Comparison of ENCODE assay signal across 1 cellular context in the genomic region with DNA sequence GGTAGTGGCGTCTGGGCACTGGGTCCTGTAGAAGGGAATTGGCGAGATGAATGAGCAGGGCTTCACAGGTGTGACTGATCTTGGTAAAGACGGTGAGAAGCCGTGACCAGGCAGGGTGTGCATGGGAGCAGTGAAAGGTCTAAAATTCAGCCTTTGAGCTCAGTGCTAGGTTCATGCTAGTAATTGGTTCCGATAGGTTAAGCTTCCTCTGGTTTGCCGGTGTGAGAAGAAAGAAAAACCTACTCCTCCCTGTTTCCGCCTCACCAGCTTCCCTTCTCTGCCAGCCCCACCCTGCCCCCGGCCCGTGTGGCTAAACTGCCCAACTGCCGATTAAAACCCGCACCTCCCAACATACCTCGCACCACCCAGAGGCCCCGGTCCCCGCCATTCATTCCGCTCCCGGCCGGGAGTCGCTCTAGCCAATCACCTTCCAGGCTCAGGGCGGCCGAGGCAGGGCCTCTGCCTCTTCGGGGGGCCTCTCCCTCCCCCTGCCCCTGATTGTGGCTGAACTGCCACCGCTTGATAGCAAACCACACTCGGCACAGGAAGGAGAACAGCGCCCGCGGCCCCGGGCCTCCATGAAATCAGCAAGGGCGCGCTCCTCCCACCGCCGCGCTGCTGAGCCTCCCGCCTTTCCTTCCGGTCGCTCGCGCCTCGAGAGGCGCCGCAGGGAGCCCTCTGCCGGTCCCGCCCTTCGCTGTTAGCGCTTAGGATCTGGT.
TF ChIP-seq lines count a peak whose summit lies in the region.

No MANE protein-coding gene starts in this region.

TF ChIP-seq in GM12878, 131 proteins besides CTCF, POLR2A, EP300 and RAD21 (continued from another document and continues in another):
- no peak for TF ChIP-seq CEBPZ (IDR thresholded peaks at IDR 0.05; ENCODE audit: low read depth, low read length)
- no peak for TF ChIP-seq SRF (IDR thresholded peaks at IDR 0.05; ENCODE audit: low read depth in 2 of 2, low read length in 2 of 2)
- TF ChIP-seq CHD2 (IDR thresholded peaks at IDR 0.05; ENCODE audit: borderline replicate concordance, low read depth, low read length) = no peak
- TF ChIP-seq SMARCA5 (IDR thresholded peaks at IDR 0.05) = no peak; the same call in 1 of the 2 replicates
- TF ChIP-seq POU2F2 (IDR thresholded peaks at IDR 0.05; ENCODE audit: borderline replicate concordance, low read depth, low read length) = peak; percentile 54; the same call in 2 of the 3 replicates
- no peak for TF ChIP-seq ZNF217 (IDR thresholded peaks at IDR 0.05)
- no peak for TF ChIP-seq ZNF207 (IDR thresholded peaks at IDR 0.05; ENCODE audit: borderline replicate concordance)
- TF ChIP-seq MTA3 (IDR thresholded peaks at IDR 0.05; ENCODE audit: borderline replicate concordance, low read length) = no peak
- peak; percentile 55; the same call in 1 of the 2 replicates for TF ChIP-seq EED (IDR thresholded peaks at IDR 0.05; ENCODE audit: low read depth)
- no peak for TF ChIP-seq SP1 (IDR thresholded peaks at IDR 0.05; ENCODE audit: low read depth, low read length)
- no peak for TF ChIP-seq HSF1 (IDR thresholded peaks at IDR 0.05; ENCODE audit: low read depth, low read length)
- no peak for TF ChIP-seq RFX5 (IDR thresholded peaks at IDR 0.05; ENCODE audit: low read depth, low read length)
- no peak for TF ChIP-seq ZBTB11 (CRISPR knock-in tag; IDR thresholded peaks at IDR 0.05)
- TF ChIP-seq YY1 (IDR thresholded peaks at IDR 0.05; ENCODE audit: low read depth, low read length) = peak; percentile 87
- TF ChIP-seq BMI1 (IDR thresholded peaks at IDR 0.05; ENCODE audit: borderline replicate concordance) = no peak
- TF ChIP-seq ESRRA (IDR thresholded peaks at IDR 0.05; ENCODE audit: low read length) = no peak
- no peak for TF ChIP-seq ATF7 (IDR thresholded peaks at IDR 0.05; ENCODE audit: low read depth)
- peak; percentile 28; the same call in 1 of the 2 replicates for TF ChIP-seq ZBED1 (IDR thresholded peaks at IDR 0.05; ENCODE audit: borderline replicate concordance)
- TF ChIP-seq TBL1XR1 (IDR thresholded peaks at IDR 0.05; ENCODE audit: low read depth, low read length) = no peak
- peak; percentile 47; the same call in 1 of the 2 replicates for TF ChIP-seq CREB1 (IDR thresholded peaks at IDR 0.05; ENCODE audit: low read depth)
- peak; percentile 69; the same call in 1 of the 2 replicates for TF ChIP-seq TAF1 (IDR thresholded peaks at IDR 0.05; ENCODE audit: borderline replicate concordance, low read depth, low read length)
- TF ChIP-seq NBN (IDR thresholded peaks at IDR 0.05) = peak; percentile 60; the same call in 1 of the 2 replicates
- 0 out of 2 replicates have a peak, but pooled peaks have one; percentile 23 for TF ChIP-seq REST (IDR thresholded peaks at IDR 0.05; ENCODE audit: low read depth, low read length)
- TF ChIP-seq, protein P1, sequence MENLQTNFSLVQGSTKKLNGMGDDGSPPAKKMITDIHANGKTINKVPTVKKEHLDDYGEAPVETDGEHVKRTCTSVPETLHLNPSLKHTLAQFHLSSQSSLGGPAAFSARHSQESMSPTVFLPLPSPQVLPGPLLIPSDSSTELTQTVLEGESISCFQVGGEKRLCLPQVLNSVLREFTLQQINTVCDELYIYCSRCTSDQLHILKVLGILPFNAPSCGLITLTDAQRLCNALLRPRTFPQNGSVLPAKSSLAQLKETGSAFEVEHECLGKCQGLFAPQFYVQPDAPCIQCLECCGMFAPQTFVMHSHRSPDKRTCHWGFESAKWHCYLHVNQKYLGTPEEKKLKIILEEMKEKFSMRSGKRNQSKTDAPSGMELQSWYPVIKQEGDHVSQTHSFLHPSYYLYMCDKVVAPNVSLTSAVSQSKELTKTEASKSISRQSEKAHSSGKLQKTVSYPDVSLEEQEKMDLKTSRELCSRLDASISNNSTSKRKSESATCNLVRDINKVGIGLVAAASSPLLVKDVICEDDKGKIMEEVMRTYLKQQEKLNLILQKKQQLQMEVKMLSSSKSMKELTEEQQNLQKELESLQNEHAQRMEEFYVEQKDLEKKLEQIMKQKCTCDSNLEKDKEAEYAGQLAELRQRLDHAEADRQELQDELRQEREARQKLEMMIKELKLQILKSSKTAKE (IDR thresholded peaks at IDR 0.05; ENCODE audit: low read depth, poor library complexity, severe bottlenecking) = peak; percentile 16
- TF ChIP-seq LARP7 (IDR thresholded peaks at IDR 0.05) = peak; percentile 63; the same call in 1 of the 2 replicates
- TF ChIP-seq IRF4 (IDR thresholded peaks at IDR 0.05; ENCODE audit: low read depth, low read length) = 0 out of 2 replicates have a peak, but pooled peaks have one; percentile 7
- no peak for TF ChIP-seq KDM1A (IDR thresholded peaks at IDR 0.05; ENCODE audit: borderline replicate concordance)
- TF ChIP-seq PAX5 (IDR thresholded peaks at IDR 0.05; ENCODE audit: borderline replicate concordance, low read depth, low read length) = no peak
- no peak for TF ChIP-seq KAT2A (conservative IDR thresholded peaks at IDR 0.05; ENCODE audit: control insufficient read depth, low read depth, low read length)
- TF ChIP-seq NRF1 (conservative IDR thresholded peaks at IDR 0.05; ENCODE audit: low read depth, low read length) = no peak
- peak; percentile 32 for TF ChIP-seq BCL3 (IDR thresholded peaks at IDR 0.05; ENCODE audit: borderline replicate concordance, insufficient read depth, low read depth, low read length, poor library complexity, severe bottlenecking)
- TF ChIP-seq, protein P2, sequence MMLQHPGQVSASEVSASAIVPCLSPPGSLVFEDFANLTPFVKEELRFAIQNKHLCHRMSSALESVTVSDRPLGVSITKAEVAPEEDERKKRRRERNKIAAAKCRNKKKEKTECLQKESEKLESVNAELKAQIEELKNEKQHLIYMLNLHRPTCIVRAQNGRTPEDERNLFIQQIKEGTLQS (IDR thresholded peaks at IDR 0.05; ENCODE audit: borderline replicate concordance, extremely low read depth, low read depth, low read length) = no peak
- TF ChIP-seq, protein P3, sequence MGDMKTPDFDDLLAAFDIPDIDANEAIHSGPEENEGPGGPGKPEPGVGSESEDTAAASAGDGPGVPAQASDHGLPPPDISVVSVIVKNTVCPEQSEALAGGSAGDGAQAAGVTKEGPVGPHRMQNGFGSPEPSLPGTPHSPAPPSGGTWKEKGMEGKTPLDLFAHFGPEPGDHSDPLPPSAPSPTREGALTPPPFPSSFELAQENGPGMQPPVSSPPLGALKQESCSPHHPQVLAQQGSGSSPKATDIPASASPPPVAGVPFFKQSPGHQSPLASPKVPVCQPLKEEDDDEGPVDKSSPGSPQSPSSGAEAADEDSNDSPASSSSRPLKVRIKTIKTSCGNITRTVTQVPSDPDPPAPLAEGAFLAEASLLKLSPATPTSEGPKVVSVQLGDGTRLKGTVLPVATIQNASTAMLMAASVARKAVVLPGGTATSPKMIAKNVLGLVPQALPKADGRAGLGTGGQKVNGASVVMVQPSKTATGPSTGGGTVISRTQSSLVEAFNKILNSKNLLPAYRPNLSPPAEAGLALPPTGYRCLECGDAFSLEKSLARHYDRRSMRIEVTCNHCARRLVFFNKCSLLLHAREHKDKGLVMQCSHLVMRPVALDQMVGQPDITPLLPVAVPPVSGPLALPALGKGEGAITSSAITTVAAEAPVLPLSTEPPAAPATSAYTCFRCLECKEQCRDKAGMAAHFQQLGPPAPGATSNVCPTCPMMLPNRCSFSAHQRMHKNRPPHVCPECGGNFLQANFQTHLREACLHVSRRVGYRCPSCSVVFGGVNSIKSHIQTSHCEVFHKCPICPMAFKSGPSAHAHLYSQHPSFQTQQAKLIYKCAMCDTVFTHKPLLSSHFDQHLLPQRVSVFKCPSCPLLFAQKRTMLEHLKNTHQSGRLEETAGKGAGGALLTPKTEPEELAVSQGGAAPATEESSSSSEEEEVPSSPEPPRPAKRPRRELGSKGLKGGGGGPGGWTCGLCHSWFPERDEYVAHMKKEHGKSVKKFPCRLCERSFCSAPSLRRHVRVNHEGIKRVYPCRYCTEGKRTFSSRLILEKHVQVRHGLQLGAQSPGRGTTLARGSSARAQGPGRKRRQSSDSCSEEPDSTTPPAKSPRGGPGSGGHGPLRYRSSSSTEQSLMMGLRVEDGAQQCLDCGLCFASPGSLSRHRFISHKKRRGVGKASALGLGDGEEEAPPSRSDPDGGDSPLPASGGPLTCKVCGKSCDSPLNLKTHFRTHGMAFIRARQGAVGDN (IDR thresholded peaks at IDR 0.05) = no peak; the same call in 1 of the 2 replicates
- peak; percentile 0 for TF ChIP-seq SIX5 (IDR thresholded peaks at IDR 0.05; ENCODE audit: low read depth, low read length, severe bottlenecking)
- TF ChIP-seq POLR2AphosphoS5 (IDR thresholded peaks at IDR 0.05; ENCODE audit: low read length) = peak; percentile 74
